ENCODE assay signal across 8 cellular contexts in genomic region chr9:5510360-5510931, GRCh38.
A peak's percentile ranks its signal among the peaks of the same experiment; 100 is the strongest.
DNase-seq lines count a peak whose midpoint lies in the region; ATAC-seq, FAIRE-seq and TF ChIP-seq lines count a peak whose summit lies in the region.

Gene PDCD1LG2 (plus strand): TSS chr9:5510531. CDS start chr9:5522547, 12,016 bp downstream.

- peak; percentile 44 for DNase-seq in RCC 7860 (ENCODE audit: low spot score)
- no peak for DNase-seq in nephron progenitor cell
- DNase-seq in NCI-H526 (lab: John Stamatoyannopoulos, UW) = no peak
- no peak for DNase-seq in UCSD-AML1 (lab: John Stamatoyannopoulos, UW; ENCODE audit: unreplicated experiment)
- no peak for DNase-seq in NCI-H69 (lab: John Stamatoyannopoulos, UW)

- no peak for FAIRE-seq in RCC 7860 (lab: Jason Lieb, UNC)

- no peaks in the 10 kb centered on the region for H3K9me3 Mint-ChIP-seq in dendritic cell treated with granulocyte-macrophage colony-stimulating factor and Interleukin-4, amounts not matched to agents 40 ng/mL and 50 ng/mL, for 4 days
- peaks cover 11% of the 10 kb centered on the region for H3K9me3 Mint-ChIP-seq in nephron progenitor cell

- TF ChIP-seq CTCF in nephron progenitor cell (IDR thresholded peaks at IDR 0.05) = no peak

- peaks cover 83% of the 10 kb centered on the region for H3K4me1 Mint-ChIP-seq in dendritic cell treated with granulocyte-macrophage colony-stimulating factor and Interleukin-4, amounts not matched to agents 40 ng/mL and 50 ng/mL, for 4 days (ENCODE audit: low read depth)
- peaks cover 11% of the 10 kb centered on the region for H3K4me1 Mint-ChIP-seq in nephron progenitor cell

- ATAC-seq in GM18520 (IDR thresholded peaks at IDR 0.05; ENCODE audit: unreplicated experiment) = peak; percentile 43
- peak; percentile 68 for ATAC-seq in HG02588 (IDR thresholded peaks at IDR 0.05; ENCODE audit: unreplicated experiment)

- H3K36me3 Mint-ChIP-seq in dendritic cell treated with granulocyte-macrophage colony-stimulating factor and Interleukin-4, amounts not matched to agents 40 ng/mL and 50 ng/mL, for 4 days (ENCODE audit: low read depth) = peaks cover 41% of the 10 kb centered on the region
- peaks cover under 1% of the 10 kb centered on the region for H3K36me3 Mint-ChIP-seq in nephron progenitor cell (ENCODE audit: low read depth)

- peak within 1 kb of the TSS; percentile 92 for H3K4me3 Mint-ChIP-seq in dendritic cell treated with granulocyte-macrophage colony-stimulating factor and Interleukin-4, amounts not matched to agents 40 ng/mL and 50 ng/mL, for 4 days
- H3K4me3 Mint-ChIP-seq in nephron progenitor cell = no peak within 1 kb of the TSS

- H3K27me3 Mint-ChIP-seq in dendritic cell treated with granulocyte-macrophage colony-stimulating factor and Interleukin-4, amounts not matched to agents 40 ng/mL and 50 ng/mL, for 4 days = no peaks in the 10 kb centered on the region
- no peaks in the 10 kb centered on the region for H3K27me3 Mint-ChIP-seq in nephron progenitor cell (ENCODE audit: low read depth, poor library complexity)

- H3K27ac Mint-ChIP-seq in dendritic cell treated with granulocyte-macrophage colony-stimulating factor and Interleukin-4, amounts not matched to agents 40 ng/mL and 50 ng/mL, for 4 days = peak within 1 kb of the TSS; percentile 94
- H3K27ac Mint-ChIP-seq in nephron progenitor cell = peak within 1 kb of the TSS; percentile 87

- intact Hi-C loops in dendritic cell treated with granulocyte-macrophage colony-stimulating factor and Interleukin-4, amounts not matched to agents 40 ng/mL and 50 ng/mL, for 4 days (cut with micrococcal nuclease) = loop anchor here (2.0 to 5.0 kb wide), 2 partner anchors 20 to 58 kb away; partner anchors contain the start of gene CD274
